ENCODE assay signal across 1 cellular context in genomic region chr6:28940859-28941680, GRCh38.
TF ChIP-seq lines count a peak whose summit lies in the region.

No MANE protein-coding gene starts in this region.

TF ChIP-seq in HepG2, 621 proteins besides CTCF, POLR2A, EP300 and RAD21 (continued from another document and continues in another):
- TF ChIP-seq ZNF280B (CRISPR knock-in tag; IDR thresholded peaks at IDR 0.05; ENCODE audit: borderline replicate concordance) = no peak
- TF ChIP-seq ZNF878 (CRISPR knock-in tag; IDR thresholded peaks at IDR 0.05) = no peak; the same call in none of the 2 replicates
- no peak for TF ChIP-seq ZNF530 (CRISPR knock-in tag; IDR thresholded peaks at IDR 0.05; ENCODE audit: low read depth)
- TF ChIP-seq ZNF512 (CRISPR knock-in tag; IDR thresholded peaks at IDR 0.05) = no peak
- no peak for TF ChIP-seq E2F1 (CRISPR knock-in tag; IDR thresholded peaks at IDR 0.05)
- no peak for TF ChIP-seq BATF2 (CRISPR knock-in tag; IDR thresholded peaks at IDR 0.05)
- no peak for TF ChIP-seq ZNF646 (CRISPR knock-in tag; IDR thresholded peaks at IDR 0.05)
- 0 out of 2 replicates have a peak, but pooled peaks have one; percentile 13 for TF ChIP-seq RELA (CRISPR knock-in tag; IDR thresholded peaks at IDR 0.05)
- TF ChIP-seq NFE2 (CRISPR knock-in tag; IDR thresholded peaks at IDR 0.05) = no peak
- TF ChIP-seq MAX (IDR thresholded peaks at IDR 0.05) = peak; percentile 48; the same call in 1 of the 2 replicates
- no peak for TF ChIP-seq YEATS4 (CRISPR knock-in tag; IDR thresholded peaks at IDR 0.05; ENCODE audit: borderline replicate concordance)
- peak; percentile 46; the same call in 1 of the 2 replicates for TF ChIP-seq ZNF556 (CRISPR knock-in tag; IDR thresholded peaks at IDR 0.05; ENCODE audit: borderline replicate concordance)
- TF ChIP-seq FLYWCH1 (CRISPR knock-in tag; IDR thresholded peaks at IDR 0.05) = no peak
- peak; percentile 48 for TF ChIP-seq HNRNPLL (IDR thresholded peaks at IDR 0.05; ENCODE audit: low read depth, low read length, poor library complexity, severe bottlenecking)
- TF ChIP-seq ZSCAN25 (CRISPR knock-in tag; IDR thresholded peaks at IDR 0.05) = peak; percentile 97
- no peak for TF ChIP-seq ZNF333 (CRISPR knock-in tag; IDR thresholded peaks at IDR 0.05; ENCODE audit: borderline replicate concordance)
- TF ChIP-seq ZNF670 (CRISPR knock-in tag; IDR thresholded peaks at IDR 0.05; ENCODE audit: borderline replicate concordance) = peak; percentile 82
- TF ChIP-seq ZBTB33 (CRISPR knock-in tag; IDR thresholded peaks at IDR 0.05) = peak; percentile 9; the same call in 1 of the 2 replicates
- TF ChIP-seq ZFP37 (CRISPR knock-in tag; IDR thresholded peaks at IDR 0.05; ENCODE audit: borderline replicate concordance) = no peak; the same call in 1 of the 2 replicates
- TF ChIP-seq PITX1 (CRISPR knock-in tag; IDR thresholded peaks at IDR 0.05) = no peak
- peak; percentile 76 for TF ChIP-seq ZKSCAN8 (CRISPR knock-in tag; IDR thresholded peaks at IDR 0.05; ENCODE audit: borderline replicate concordance)
- TF ChIP-seq CERS6 (CRISPR knock-in tag; IDR thresholded peaks at IDR 0.05) = no peak
- TF ChIP-seq ZNF83 (CRISPR knock-in tag; IDR thresholded peaks at IDR 0.05; ENCODE audit: borderline replicate concordance) = no peak
- peak; percentile 80 for TF ChIP-seq ZNF629 (CRISPR knock-in tag; conservative IDR thresholded peaks at IDR 0.05)
- TF ChIP-seq KDM6A (CRISPR knock-in tag; IDR thresholded peaks at IDR 0.05; ENCODE audit: low read depth) = no peak
- TF ChIP-seq SOX6 (IDR thresholded peaks at IDR 0.05) = no peak
- TF ChIP-seq SOX6 (CRISPR knock-in tag; IDR thresholded peaks at IDR 0.05) = no peak; the same call in 1 of the 2 replicates
- TF ChIP-seq NONO (IDR thresholded peaks at IDR 0.05) = no peak
- no peak; the same call in 1 of the 2 replicates for TF ChIP-seq NONO (CRISPR knock-in tag; conservative IDR thresholded peaks at IDR 0.05)
- TF ChIP-seq MTA3 (CRISPR knock-in tag; IDR thresholded peaks at IDR 0.05) = no peak
- TF ChIP-seq PAF1 (CRISPR knock-in tag; IDR thresholded peaks at IDR 0.05) = no peak
- no peak for TF ChIP-seq LRRFIP1 (CRISPR knock-in tag; conservative IDR thresholded peaks at IDR 0.05)
- peak; percentile 10; the same call in 1 of the 2 replicates for TF ChIP-seq NFYC (CRISPR knock-in tag; IDR thresholded peaks at IDR 0.05)
- TF ChIP-seq PRDM15 (CRISPR knock-in tag; IDR thresholded peaks at IDR 0.05) = 0 out of 2 replicates have a peak, but pooled peaks have one; percentile 65
- TF ChIP-seq ZNF143 (CRISPR knock-in tag; IDR thresholded peaks at IDR 0.05) = 0 out of 2 replicates have a peak, but pooled peaks have one; percentile 24
- no peak for TF ChIP-seq CHCHD3 (CRISPR knock-in tag; IDR thresholded peaks at IDR 0.05)
- no peak for TF ChIP-seq ZBTB20 (CRISPR knock-in tag; IDR thresholded peaks at IDR 0.05; ENCODE audit: borderline replicate concordance, low read depth)
